In genomic region chr10:131245475-131246059, GRCh38 we compare ENCODE assay signal across 25 cellular contexts.
"Had no signal": no experiment of that assay in that cellular context is flagged by ENCODE, and none has a peak within 500 bp of the region (broad histone marks: within the 10 kb centered on the region; RNA-seq: fewer than 3 reads in every experiment).

No MANE protein-coding gene starts in this region.

- H3K9me3 Mint-ChIP-seq: dendritic cell treated with granulocyte-macrophage colony-stimulating factor and Interleukin-4, amounts not matched to agents 40 ng/mL and 50 ng/mL, for 4 days; endodermal cell; naive thymus-derived CD8-positive, alpha-beta T cell; nephron progenitor cell had no signal

- DNase-seq: colonic mucosa; effector CD8-positive, alpha-beta T cell; endodermal cell; foreskin fibroblast; gastrocnemius medialis; head of caudate nucleus; left cardiac atrium; naive thymus-derived CD8-positive, alpha-beta T cell; nephron progenitor cell; occipital lobe; pancreas; small intestine; stimulated activated CD4-positive, alpha-beta T cell treated with anti-CD3 and anti-CD28 coated beads, Interleukin-12 subunit alpha, Interleukin-12 subunit beta, amount 100 ng/mL, for 4 hours; stimulated activated CD4-positive, alpha-beta T cell treated with anti-CD3 and anti-CD28 coated beads, Interleukin-1b, Interleukin-23, amount 100 ng/mL, for 48 hours; stimulated activated CD4-positive, alpha-beta T cell treated with anti-CD3 and anti-CD28 coated beads, Interleukin-4, amount 100 ng/mL, for 1 hour; stimulated activated CD8-positive, alpha-beta memory T cell treated with anti-CD3 and anti-CD28 coated beads, Interleukin-4, amount 100 ng/mL, for 48 hours; stimulated activated naive CD4-positive, alpha-beta T cell treated with Interleukin-2 at 50 U/mL for 16 hours; transverse colon had no signal

- H3K27me3 Mint-ChIP-seq: dendritic cell treated with granulocyte-macrophage colony-stimulating factor and Interleukin-4, amounts not matched to agents 40 ng/mL and 50 ng/mL, for 4 days had no signal

- H3K27me3 ChIP-seq: colonic mucosa, right lobe of liver, transverse colon, vagina had no signal

- H3K4me3 ChIP-seq: colonic mucosa, gastrocnemius medialis, left lung, pancreas, right lobe of liver, transverse colon, vagina had no signal

- ATAC-seq: esophagus mucosa; gastrocnemius medialis; left cardiac atrium; left lung; naive thymus-derived CD8-positive, alpha-beta T cell; pancreas had no signal

- H3K27ac ChIP-seq: colonic mucosa, epithelial cell of prostate, gastrocnemius medialis, left lung, pancreas, right lobe of liver, transverse colon, vagina had no signal

- H3K4me1 ChIP-seq: colonic mucosa, gastrocnemius medialis, left lung, pancreas, right lobe of liver, transverse colon, vagina had no signal

- H3K4me3 Mint-ChIP-seq: dendritic cell treated with granulocyte-macrophage colony-stimulating factor and Interleukin-4, amounts not matched to agents 40 ng/mL and 50 ng/mL, for 4 days; endodermal cell; naive thymus-derived CD8-positive, alpha-beta T cell; nephron progenitor cell had no signal

- H3K4me1 Mint-ChIP-seq: naive thymus-derived CD8-positive, alpha-beta T cell had no signal

- H3K27ac Mint-ChIP-seq: dendritic cell treated with granulocyte-macrophage colony-stimulating factor and Interleukin-4, amounts not matched to agents 40 ng/mL and 50 ng/mL, for 4 days; endodermal cell; naive thymus-derived CD8-positive, alpha-beta T cell; nephron progenitor cell; progenitor cell of endocrine pancreas had no signal

- H3K36me3 Mint-ChIP-seq: naive thymus-derived CD8-positive, alpha-beta T cell had no signal

- H3K9me3 ChIP-seq: colonic mucosa, gastrocnemius medialis, left lung, pancreas, right lobe of liver, transverse colon, vagina had no signal

- H3K36me3 ChIP-seq: colonic mucosa, gastrocnemius medialis, left lung, pancreas, right lobe of liver, transverse colon, vagina had no signal
